Comparison of ENCODE assay signal across 13 cellular contexts in the genomic region with DNA sequence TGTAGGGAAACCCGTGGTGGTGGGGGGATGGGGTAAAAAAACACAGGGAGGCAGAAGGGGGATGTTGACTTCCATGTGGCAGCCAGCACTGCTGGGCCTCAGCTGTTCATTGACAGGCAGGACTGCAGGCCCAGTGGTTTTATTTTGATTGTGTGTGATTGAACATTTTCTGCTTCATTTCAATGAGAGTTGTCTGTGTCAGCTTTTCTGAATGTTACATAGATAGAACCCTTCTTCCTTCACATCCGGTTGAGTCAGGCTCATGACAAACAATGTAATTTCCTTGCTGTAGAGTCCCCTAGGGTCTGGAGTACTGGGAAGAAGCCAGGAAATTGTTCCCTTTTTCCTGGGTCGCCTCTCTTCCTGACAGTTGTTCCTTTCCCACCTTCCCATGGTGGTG. TPM values are rescaled to one million over a fixed set of nuclear protein-coding genes. Genes with fewer than 3 reads are reported as not detected.
DNase-seq lines count a peak whose midpoint lies in the region; ATAC-seq and TF ChIP-seq lines count a peak whose summit lies in the region.
"Had no signal": no experiment of that assay in that cellular context is flagged by ENCODE, and none has a peak within 500 bp of the region (broad histone marks: within the 10 kb centered on the region; RNA-seq: fewer than 3 reads in every experiment).

No MANE protein-coding gene starts in this region.

- H3K4me1 Mint-ChIP-seq in nephron, result peaks cover 7% of the 10 kb centered on the region

- intact Hi-C loops in PC-3 (cut with micrococcal nuclease), result no loop called here

- H3F3A ChIP-seq in GM23248 (ENCODE audit: insufficient read depth) (no peaks in the 10 kb centered on the region), PC-3 (ENCODE audit: low read length, unreplicated experiment) (no peaks in the 10 kb centered on the region)

- H3K4me2 ChIP-seq in GM23248 (ENCODE audit: unreplicated experiment) (no peak overlapping the region), PC-3 (ENCODE audit: low read length) (0 out of 2 replicates have a peak overlapping the region, but pooled peaks have one; percentile 34)

- H3K4me1 ChIP-seq in GM23248 (ENCODE audit: insufficient read depth), result peaks cover 7% of the 10 kb centered on the region; the same call in 1 of the 2 replicates
- H3K4me1 ChIP-seq in PC-3 (ENCODE audit: insufficient read depth, low read length), result peaks cover 11% of the 10 kb centered on the region
- peaks cover 6% of the 10 kb centered on the region for H3K4me1 ChIP-seq in endocrine pancreas (ENCODE audit: control insufficient read depth, insufficient read depth, low read length)
- peaks cover 4% of the 10 kb centered on the region for H3K4me1 ChIP-seq in HAP-1

- H3K79me2 ChIP-seq in GM23248 (ENCODE audit: insufficient read depth), result no peaks in the 10 kb centered on the region
- H3K79me2 ChIP-seq in PC-3 (ENCODE audit: low read length), result no peaks in the 10 kb centered on the region

- H4K20me1 ChIP-seq in GM23248 (ENCODE audit: insufficient read depth) (no peaks in the 10 kb centered on the region), PC-3 (ENCODE audit: low read length) (no peaks in the 10 kb centered on the region)

- H3K4me3 ChIP-seq in GM23248 (no peak overlapping the region), PC-3 (ENCODE audit: low read length) (no peak overlapping the region), endocrine pancreas (ENCODE audit: control insufficient read depth, insufficient read depth, low read length) (no peak overlapping the region), HAP-1 (no peak overlapping the region)

- no peaks in the 10 kb centered on the region for H3K36me3 ChIP-seq in GM23248 (ENCODE audit: low read depth)
- no peaks in the 10 kb centered on the region for H3K36me3 ChIP-seq in PC-3 (ENCODE audit: low read depth, low read length)
- H3K36me3 ChIP-seq in endocrine pancreas (ENCODE audit: control insufficient read depth, insufficient read depth, low read length), result no peaks in the 10 kb centered on the region
- H3K36me3 ChIP-seq in HAP-1 (replicated peaks), result no peaks in the 10 kb centered on the region

- H3K36me3 Mint-ChIP-seq in nephron (ENCODE audit: low read depth), result no peaks in the 10 kb centered on the region
- H3K36me3 Mint-ChIP-seq: activated naive CD4-positive, alpha-beta T cell treated with anti-CD3 and anti-CD28 coated beads, Interleukin-2, amount 10 ng/mL, durations not matched to agents 7 days and 5 days; naive thymus-derived CD4-positive, alpha-beta T cell had no signal

- H3K27ac Mint-ChIP-seq in nephron, result peak overlapping the region; percentile 51 to 71 (median 54)
- H3K27ac Mint-ChIP-seq: activated naive CD4-positive, alpha-beta T cell treated with anti-CD3 and anti-CD28 coated beads, Interleukin-2, amount 10 ng/mL, durations not matched to agents 7 days and 5 days; dendritic cell treated with granulocyte-macrophage colony-stimulating factor and Interleukin-4, amounts not matched to agents 40 ng/mL and 50 ng/mL, for 4 days; naive thymus-derived CD4-positive, alpha-beta T cell had no signal

- WGBS in GM23248 (ENCODE audit: low coverage in 1 of 2, low lambda C conversion rate in 2 of 2, missing lambda C conversion rate in 2 of 2), 2 experiments, result 9 to 12% methylated on average over 3 of the region's 3 CpGs

- no peaks in the 10 kb centered on the region for H3K9me3 ChIP-seq in GM23248 (ENCODE audit: low read depth)
- no peaks in the 10 kb centered on the region for H3K9me3 ChIP-seq in PC-3 (ENCODE audit: low read length)
- no peaks in the 10 kb centered on the region for H3K9me3 ChIP-seq in endocrine pancreas (ENCODE audit: control insufficient read depth, low read length)
- no peaks in the 10 kb centered on the region for H3K9me3 ChIP-seq in HAP-1

- CTCF ChIA-PET in PC-3 (lab: Charles Lee), result no interaction called here

- H3K9ac ChIP-seq in GM23248 (no peak overlapping the region), PC-3 (ENCODE audit: low read length) (no peak overlapping the region), endocrine pancreas (ENCODE audit: control insufficient read depth, insufficient read depth, low read length) (peak overlapping the region; percentile 19)

- in situ Hi-C loops in GM23248 (cut with MboI) (no loop called here), HAP-1 (cut with MboI; ENCODE audit: low sequenced_read_pairs) (no loop called here)

- H3K27me3 ChIP-seq in GM23248 (replicated peaks; ENCODE audit: insufficient read depth), result no peaks in the 10 kb centered on the region
- H3K27me3 ChIP-seq in PC-3 (ENCODE audit: low read length), result no peaks in the 10 kb centered on the region
- H3K27me3 ChIP-seq in endocrine pancreas (ENCODE audit: control insufficient read depth, insufficient read depth, low read length), result no peaks in the 10 kb centered on the region
- H3K27me3 ChIP-seq in HAP-1 (ENCODE audit: low read depth), result no peaks in the 10 kb centered on the region

- ATAC-seq in PC-3 (peak; percentile 66), HG03442 (IDR thresholded peaks at IDR 0.05; ENCODE audit: unreplicated experiment) (no peak), HG02798 (IDR thresholded peaks at IDR 0.05; ENCODE audit: poor library complexity, unreplicated experiment) (no peak), GM21723 (IDR thresholded peaks at IDR 0.05; ENCODE audit: unreplicated experiment) (no peak)
- ATAC-seq: naive thymus-derived CD4-positive, alpha-beta T cell had no signal

- H3K9me3 Mint-ChIP-seq in nephron, result no peaks in the 10 kb centered on the region
- H3K9me3 Mint-ChIP-seq: activated naive CD4-positive, alpha-beta T cell treated with anti-CD3 and anti-CD28 coated beads, Interleukin-2, amount 10 ng/mL, durations not matched to agents 7 days and 5 days; dendritic cell treated with granulocyte-macrophage colony-stimulating factor and Interleukin-4, amounts not matched to agents 40 ng/mL and 50 ng/mL, for 4 days had no signal

- BruUV-seq in PC-3 (replicated peaks; lab: Mats Ljungman, UMichigan), result no TSS peak

- no peak overlapping the region for H3K4me3 Mint-ChIP-seq in nephron
- H3K4me3 Mint-ChIP-seq: activated naive CD4-positive, alpha-beta T cell treated with anti-CD3 and anti-CD28 coated beads, Interleukin-2, amount 10 ng/mL, durations not matched to agents 7 days and 5 days; dendritic cell treated with granulocyte-macrophage colony-stimulating factor and Interleukin-4, amounts not matched to agents 40 ng/mL and 50 ng/mL, for 4 days; naive thymus-derived CD4-positive, alpha-beta T cell had no signal

- DNase-seq in GM23248, result peak; percentile 52
- peak; percentile 67 for DNase-seq in PC-3
- no peak for DNase-seq in HAP-1 (ENCODE audit: low spot score in 2 of 2)
- DNase-seq: activated CD4-positive, alpha-beta T cell treated with anti-CD3 and anti-CD28 coated beads for 48 hours; activated naive CD4-positive, alpha-beta T cell treated with anti-CD3 and anti-CD28 coated beads, Interleukin-2, amount 10 ng/mL, durations not matched to agents 7 days and 5 days; hippocampal formation; naive thymus-derived CD4-positive, alpha-beta T cell had no signal

- POLR2A ChIA-PET in PC-3 (lab: Charles Lee; ENCODE audit: unreplicated experiment), result interaction anchor here (0.6 kb wide), 2 partner anchors 30 to 196 kb away, joined by 3 to 10 read pairs; no protein-coding TSS in a partner anchor

- TF ChIP-seq CTCF in PC-3 (conservative IDR thresholded peaks at IDR 0.05; ENCODE audit: low read depth, low read length), result no peak
- no peak for TF ChIP-seq CTCF in nephron (IDR thresholded peaks at IDR 0.05; ENCODE audit: unreplicated experiment in 3 of 3)

- peaks cover 51% of the 10 kb centered on the region for H3K27me3 Mint-ChIP-seq in nephron (ENCODE audit: low read depth)

- H3K27ac ChIP-seq in GM23248 (no peak overlapping the region), PC-3 (ENCODE audit: low read length) (peak overlapping the region; percentile 28; the same call in 1 of the 2 replicates)

- H2AFZ ChIP-seq in GM23248 (no peak overlapping the region), PC-3 (ENCODE audit: low read length) (peak overlapping the region; percentile 19; the same call in 1 of the 2 replicates)

- H3K9me2 ChIP-seq in GM23248 (ENCODE audit: insufficient read depth) (no peaks in the 10 kb centered on the region), PC-3 (replicated peaks; ENCODE audit: low read length) (no peaks in the 10 kb centered on the region)

RNA-seq across cellular contexts. Expression of gene RPP25, which starts 8.2 kb away (rescaled TPM):
- 4.0 and 4.5 TPM in 2 replicates for total RNA-seq in GM23248 (2014; rRNA removed; shearing (Covaris generic))
- 3.4 and 3.6 TPM in 2 replicates for polyA plus RNA-seq in GM23248 (2016; fragmentation: Nextera tagmentation; extraction: Ambion mirVana)
- 6.6 and 7.1 TPM in 2 replicates for total RNA-seq in PC-3 (2014; rRNA removed)

RNA-seq across cellular contexts. Expression of gene COX5A, which starts 26.9 kb away (rescaled TPM):
- 48.2 and 65.3 TPM in 2 replicates for total RNA-seq in GM23248 (2014; rRNA removed; shearing (Covaris generic))
- polyA plus RNA-seq in GM23248 (2016; fragmentation: Nextera tagmentation; extraction: Ambion mirVana), result 315 and 321 TPM in 2 replicates
- total RNA-seq in PC-3 (2014; rRNA removed), result 109 and 145 TPM in 2 replicates

RNA-seq across cellular contexts. Expression of gene SCAMP5, which starts 30.6 kb away (rescaled TPM):
- 1.0 and 4.0 TPM in 2 replicates for total RNA-seq in GM23248 (2014; rRNA removed; shearing (Covaris generic))
- polyA plus RNA-seq in GM23248 (2016; fragmentation: Nextera tagmentation; extraction: Ambion mirVana), result 0.23 TPM in 1 of 2 replicates, not detected in the other
- total RNA-seq in PC-3 (2014; rRNA removed), result 7.0 and 9.0 TPM in 2 replicates

RNA-seq across cellular contexts. Expression of gene FAM219B, which starts 58.1 kb away (rescaled TPM):
- 64.1 and 78.6 TPM in 2 replicates for total RNA-seq in GM23248 (2014; rRNA removed; shearing (Covaris generic))
- 38.1 and 39.6 TPM in 2 replicates for polyA plus RNA-seq in GM23248 (2016; fragmentation: Nextera tagmentation; extraction: Ambion mirVana)
- 23.8 and 24.3 TPM in 2 replicates for total RNA-seq in PC-3 (2014; rRNA removed)

RNA-seq across cellular contexts. Expression of gene PPCDC, which starts 58.6 kb away (rescaled TPM):
- total RNA-seq in GM23248 (2014; rRNA removed; shearing (Covaris generic)), result 11.3 and 20.0 TPM in 2 replicates
- polyA plus RNA-seq in GM23248 (2016; fragmentation: Nextera tagmentation; extraction: Ambion mirVana), result 9.0 and 11.0 TPM in 2 replicates
- 31.0 and 31.5 TPM in 2 replicates for total RNA-seq in PC-3 (2014; rRNA removed)

Comparison
In these comparisons a context has a peak if more than half of its experiments do, and no peak if none do; other contexts are left out.
1. DNase-seq: peak in GM23248 (single experiment) and PC-3 (single experiment); none in HAP-1 (0 of 2).